7 cellular contexts compared by ENCODE assay signal in the genomic region with DNA sequence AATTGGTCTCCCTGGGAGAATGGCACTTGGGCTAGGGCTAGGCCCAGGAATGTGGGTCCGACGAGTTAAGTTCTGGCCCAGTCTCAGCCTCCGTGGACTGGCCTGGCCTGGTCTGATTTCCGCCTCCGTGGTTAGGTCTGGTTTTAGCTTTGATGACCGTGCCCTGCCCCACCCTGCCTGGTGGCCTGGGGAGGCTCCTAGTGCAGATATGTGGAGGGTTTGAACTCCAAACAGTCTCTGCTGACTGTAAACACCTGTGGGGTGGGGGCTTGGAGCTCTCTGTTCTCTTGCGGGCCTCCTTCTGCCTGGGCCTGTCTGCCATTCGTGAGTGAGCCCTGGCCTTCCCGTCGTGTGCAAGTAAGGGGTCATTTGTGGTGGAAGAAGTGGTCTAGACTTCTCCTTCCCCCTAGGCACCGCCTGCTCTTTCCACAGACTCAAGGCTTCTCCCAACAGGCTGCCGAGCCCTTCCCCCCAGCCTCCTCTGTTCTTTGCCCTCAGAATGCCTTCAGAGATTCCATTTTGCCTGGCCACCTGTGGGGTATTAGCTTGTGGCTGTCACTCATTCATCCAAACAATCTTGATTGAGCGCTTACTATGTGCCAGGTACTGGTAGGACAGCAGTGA. TPM values are rescaled to one million over a fixed set of nuclear protein-coding genes. Genes with fewer than 3 reads are reported as not detected.
DNase-seq lines count a peak whose midpoint lies in the region; ATAC-seq, FAIRE-seq and TF ChIP-seq lines count a peak whose summit lies in the region.
"Had no signal": no experiment of that assay in that cellular context is flagged by ENCODE, and none has a peak within 500 bp of the region (broad histone marks: within the 10 kb centered on the region; RNA-seq: fewer than 3 reads in every experiment).

No MANE protein-coding gene starts in this region.

- H3K9me3 ChIP-seq in ascending aorta, result no peaks in the 10 kb centered on the region

- H3K4me1 ChIP-seq in ascending aorta, result peaks cover 12 to 56% of the 10 kb centered on the region in 2 donors

- FAIRE-seq in GM12892 (lab: Jason Lieb, UNC), result peak; percentile 53
- FAIRE-seq: TTC549 had no signal

- no peak for TF ChIP-seq POLR2A in GM12892 (IDR thresholded peaks at IDR 0.05; ENCODE audit: low read depth, low read length)

- no peaks in the 10 kb centered on the region for H3K27me3 ChIP-seq in ascending aorta

- peaks cover 65 to 88% (median 79%) of the 10 kb centered on the region in 3 donors for H3K4me1 Mint-ChIP-seq in naive B cell

- ATAC-seq in naive B cell (ENCODE audit: low read depth in 2 of 2), result no peak

- peak overlapping the region; percentile 90 to 99 (median 94) for H3K4me3 Mint-ChIP-seq in naive B cell

- peak overlapping the region; percentile 96 to 97 for H3K27ac ChIP-seq in ascending aorta

- H3K36me3 ChIP-seq in ascending aorta, result peaks cover 0 to 12% of the 10 kb centered on the region in 2 donors

- no peak for DNase-seq in GM12892 (ENCODE audit: insufficient read length)
- DNase-seq in ascending aorta (ENCODE audit: low spot score in 2 of 2), result no peak
- DNase-seq in naive B cell, result no peak
- DNase-seq in NCI-H1092 (lab: John Stamatoyannopoulos, UW), result no peak
- DNase-seq in OCI-M2 (lab: John Stamatoyannopoulos, UW; ENCODE audit: unreplicated experiment), result no peak
- no peak for DNase-seq in HK-2 (ENCODE audit: unreplicated experiment)

- H3K9me3 Mint-ChIP-seq in naive B cell, result no peaks in the 10 kb centered on the region

- H3K27ac Mint-ChIP-seq in naive B cell, result peak overlapping the region; percentile 97 to 99 (median 98)

- peaks cover 0 to 9% of the 10 kb centered on the region in 2 donors for H3K36me3 Mint-ChIP-seq in naive B cell

- peak overlapping the region; percentile 81 to 98 for H3K4me3 ChIP-seq in ascending aorta

- intact Hi-C loops in ascending aorta (cut with DNase I), result loop anchor here (10.0 kb wide), 2 partner anchors 260 to 550 kb away; a partner anchor contains a TSS

- TF ChIP-seq CTCF in ascending aorta (IDR thresholded peaks at IDR 0.05), result no peak

- no peaks in the 10 kb centered on the region for H3K27me3 Mint-ChIP-seq in naive B cell

RNA-seq across cellular contexts. Expression of a gene that starts 1.5 kb away (rescaled TPM):
- 15.5 TPM for polyA plus RNA-seq in GM12892 (2012; ENCODE audit: missing spikeins)
- total RNA-seq in ascending aorta, result 91.9 TPM
- 100 to 1,000 TPM in 3 of 6 donors, 10 to 100 TPM in 3; 75.4 to 114 (median 98.1) TPM for polyA plus RNA-seq in naive B cell (ENCODE audit: low read depth in 6 of 6)

RNA-seq across cellular contexts. Expression of a gene that starts 4.9 kb away (rescaled TPM):
- 12.3 TPM for polyA plus RNA-seq in GM12892 (2012; ENCODE audit: missing spikeins)
- 16.1 TPM for total RNA-seq in ascending aorta
- polyA plus RNA-seq in naive B cell (ENCODE audit: low read depth in 6 of 6), result 10 to 100 TPM; 17.6 to 24.0 (median 20.5) TPM

RNA-seq across cellular contexts. Expression of a gene that starts 15.9 kb away (rescaled TPM):
- not detected for polyA plus RNA-seq in GM12892 (2012; ENCODE audit: missing spikeins)
- not detected for total RNA-seq in ascending aorta
- polyA plus RNA-seq in naive B cell (ENCODE audit: low read depth in 6 of 6), result 1 to 10 TPM; 2.4 to 5.7 (median 3.5) TPM

RNA-seq across cellular contexts. Expression of a gene that starts 22.5 kb away (rescaled TPM):
- 23.1 TPM for polyA plus RNA-seq in GM12892 (2012; ENCODE audit: missing spikeins)
- 23.2 TPM for total RNA-seq in ascending aorta
- polyA plus RNA-seq in naive B cell (ENCODE audit: low read depth in 6 of 6), result 10 to 100 TPM; 16.7 to 44.8 (median 38.9) TPM

RNA-seq across cellular contexts. Expression of a gene that starts 40.4 kb away (rescaled TPM):
- 2.7 TPM for polyA plus RNA-seq in GM12892 (2012; ENCODE audit: missing spikeins)
- total RNA-seq in ascending aorta, result 22.5 TPM
- 1 to 10 TPM in 4 of 6 donors, under 1 TPM in 2; 0.22 to 3.3 (median 2.5) TPM for polyA plus RNA-seq in naive B cell (ENCODE audit: low read depth in 6 of 6)
